ENCODE assay signal across 1 cellular context in the genomic region with DNA sequence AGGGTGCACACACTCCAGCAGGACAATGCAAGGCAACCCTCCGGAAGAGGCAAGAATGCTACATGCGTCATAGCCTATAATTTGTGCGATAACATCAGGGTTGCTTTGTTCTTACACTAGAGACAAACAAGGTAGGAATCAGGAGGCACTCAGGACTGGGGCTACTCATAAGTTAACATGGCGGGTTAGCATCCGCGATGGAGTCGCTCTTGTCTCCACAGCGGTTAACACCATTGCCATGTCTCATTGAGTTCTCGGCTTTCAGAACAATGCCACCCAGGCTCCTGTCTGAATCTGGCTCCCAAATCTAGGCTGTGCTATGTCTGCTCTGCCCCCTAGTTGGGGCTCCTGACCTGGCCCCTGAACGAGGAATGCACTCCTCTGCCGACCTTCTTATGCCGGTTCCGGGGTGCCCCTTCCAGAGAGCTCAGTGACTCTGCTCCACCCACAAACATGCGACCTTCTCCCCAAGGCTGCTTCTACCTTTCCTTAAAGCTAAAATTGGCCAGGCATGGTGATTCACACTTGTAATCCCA.
TF ChIP-seq lines count a peak whose summit lies in the region.

No MANE protein-coding gene starts in this region.

TF ChIP-seq in K562, 482 proteins besides CTCF, POLR2A, EP300 and RAD21 (continued from another document and continues in another):
- TF ChIP-seq, protein P1, sequence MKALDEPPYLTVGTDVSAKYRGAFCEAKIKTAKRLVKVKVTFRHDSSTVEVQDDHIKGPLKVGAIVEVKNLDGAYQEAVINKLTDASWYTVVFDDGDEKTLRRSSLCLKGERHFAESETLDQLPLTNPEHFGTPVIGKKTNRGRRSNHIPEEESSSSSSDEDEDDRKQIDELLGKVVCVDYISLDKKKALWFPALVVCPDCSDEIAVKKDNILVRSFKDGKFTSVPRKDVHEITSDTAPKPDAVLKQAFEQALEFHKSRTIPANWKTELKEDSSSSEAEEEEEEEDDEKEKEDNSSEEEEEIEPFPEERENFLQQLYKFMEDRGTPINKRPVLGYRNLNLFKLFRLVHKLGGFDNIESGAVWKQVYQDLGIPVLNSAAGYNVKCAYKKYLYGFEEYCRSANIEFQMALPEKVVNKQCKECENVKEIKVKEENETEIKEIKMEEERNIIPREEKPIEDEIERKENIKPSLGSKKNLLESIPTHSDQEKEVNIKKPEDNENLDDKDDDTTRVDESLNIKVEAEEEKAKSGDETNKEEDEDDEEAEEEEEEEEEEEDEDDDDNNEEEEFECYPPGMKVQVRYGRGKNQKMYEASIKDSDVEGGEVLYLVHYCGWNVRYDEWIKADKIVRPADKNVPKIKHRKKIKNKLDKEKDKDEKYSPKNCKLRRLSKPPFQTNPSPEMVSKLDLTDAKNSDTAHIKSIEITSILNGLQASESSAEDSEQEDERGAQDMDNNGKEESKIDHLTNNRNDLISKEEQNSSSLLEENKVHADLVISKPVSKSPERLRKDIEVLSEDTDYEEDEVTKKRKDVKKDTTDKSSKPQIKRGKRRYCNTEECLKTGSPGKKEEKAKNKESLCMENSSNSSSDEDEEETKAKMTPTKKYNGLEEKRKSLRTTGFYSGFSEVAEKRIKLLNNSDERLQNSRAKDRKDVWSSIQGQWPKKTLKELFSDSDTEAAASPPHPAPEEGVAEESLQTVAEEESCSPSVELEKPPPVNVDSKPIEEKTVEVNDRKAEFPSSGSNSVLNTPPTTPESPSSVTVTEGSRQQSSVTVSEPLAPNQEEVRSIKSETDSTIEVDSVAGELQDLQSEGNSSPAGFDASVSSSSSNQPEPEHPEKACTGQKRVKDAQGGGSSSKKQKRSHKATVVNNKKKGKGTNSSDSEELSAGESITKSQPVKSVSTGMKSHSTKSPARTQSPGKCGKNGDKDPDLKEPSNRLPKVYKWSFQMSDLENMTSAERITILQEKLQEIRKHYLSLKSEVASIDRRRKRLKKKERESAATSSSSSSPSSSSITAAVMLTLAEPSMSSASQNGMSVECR (CRISPR knock-in tag; IDR thresholded peaks at IDR 0.05), result no peak
- TF ChIP-seq, protein P2, sequence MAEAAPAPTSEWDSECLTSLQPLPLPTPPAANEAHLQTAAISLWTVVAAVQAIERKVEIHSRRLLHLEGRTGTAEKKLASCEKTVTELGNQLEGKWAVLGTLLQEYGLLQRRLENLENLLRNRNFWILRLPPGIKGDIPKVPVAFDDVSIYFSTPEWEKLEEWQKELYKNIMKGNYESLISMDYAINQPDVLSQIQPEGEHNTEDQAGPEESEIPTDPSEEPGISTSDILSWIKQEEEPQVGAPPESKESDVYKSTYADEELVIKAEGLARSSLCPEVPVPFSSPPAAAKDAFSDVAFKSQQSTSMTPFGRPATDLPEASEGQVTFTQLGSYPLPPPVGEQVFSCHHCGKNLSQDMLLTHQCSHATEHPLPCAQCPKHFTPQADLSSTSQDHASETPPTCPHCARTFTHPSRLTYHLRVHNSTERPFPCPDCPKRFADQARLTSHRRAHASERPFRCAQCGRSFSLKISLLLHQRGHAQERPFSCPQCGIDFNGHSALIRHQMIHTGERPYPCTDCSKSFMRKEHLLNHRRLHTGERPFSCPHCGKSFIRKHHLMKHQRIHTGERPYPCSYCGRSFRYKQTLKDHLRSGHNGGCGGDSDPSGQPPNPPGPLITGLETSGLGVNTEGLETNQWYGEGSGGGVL (CRISPR knock-in tag; IDR thresholded peaks at IDR 0.05), result no peak
- TF ChIP-seq ZNF766 (CRISPR knock-in tag; conservative IDR thresholded peaks at IDR 0.05) (peak; percentile 64; the same call in 1 of the 2 replicates), BCL6 (CRISPR knock-in tag; IDR thresholded peaks at IDR 0.05) (peak; percentile 79; the same call in 1 of the 2 replicates), ZNF589 (CRISPR knock-in tag; IDR thresholded peaks at IDR 0.05; ENCODE audit: low read depth) (peak; percentile 90), ZNF175 (CRISPR knock-in tag; IDR thresholded peaks at IDR 0.05; ENCODE audit: low read depth) (peak; percentile 97), KLF6 (CRISPR knock-in tag; IDR thresholded peaks at IDR 0.05; ENCODE audit: borderline replicate concordance) (peak; percentile 52; the same call in 1 of the 2 replicates), SAFB (IDR thresholded peaks at IDR 0.05; ENCODE audit: borderline replicate concordance, low read depth, low read length) (no peak), KAT8 (IDR thresholded peaks at IDR 0.05; ENCODE audit: low read depth) (no peak), SOX6 (IDR thresholded peaks at IDR 0.05) (peak; percentile 69; the same call in 1 of the 2 replicates), ZNF431 (CRISPR knock-in tag; IDR thresholded peaks at IDR 0.05) (no peak), ZNF584 (CRISPR knock-in tag; IDR thresholded peaks at IDR 0.05; ENCODE audit: low read depth) (peak; percentile 93), MYNN (IDR thresholded peaks at IDR 0.05) (no peak), MYNN (CRISPR knock-in tag; IDR thresholded peaks at IDR 0.05) (no peak), NR2C2 (CRISPR knock-in tag; IDR thresholded peaks at IDR 0.05) (no peak), NR2C2 (tag; IDR thresholded peaks at IDR 0.05) (0 out of 2 replicates have a peak, but pooled peaks have one; percentile 18), POU5F1 (IDR thresholded peaks at IDR 0.05; ENCODE audit: borderline replicate concordance, low read depth, low read length, partially characterized antibody) (no peak), BACH1 (tag; IDR thresholded peaks at IDR 0.05) (peak; percentile 68; the same call in 1 of the 2 replicates), SMAD4 (CRISPR knock-in tag; conservative IDR thresholded peaks at IDR 0.05) (no peak), FOXK2 (conservative IDR thresholded peaks at IDR 0.05 in 1 of 2, IDR thresholded peaks at IDR 0.05 in 1 of 2; ENCODE audit: low read depth in 2 of 2) (no peak), ZNF197 (CRISPR knock-in tag; IDR thresholded peaks at IDR 0.05; ENCODE audit: low read depth) (peak; percentile 81), NR4A1 (CRISPR knock-in tag; IDR thresholded peaks at IDR 0.05) (no peak), NR4A1 (tag; IDR thresholded peaks at IDR 0.05) (peak; percentile 45; the same call in 1 of the 2 replicates)
- TF ChIP-seq, protein P3, sequence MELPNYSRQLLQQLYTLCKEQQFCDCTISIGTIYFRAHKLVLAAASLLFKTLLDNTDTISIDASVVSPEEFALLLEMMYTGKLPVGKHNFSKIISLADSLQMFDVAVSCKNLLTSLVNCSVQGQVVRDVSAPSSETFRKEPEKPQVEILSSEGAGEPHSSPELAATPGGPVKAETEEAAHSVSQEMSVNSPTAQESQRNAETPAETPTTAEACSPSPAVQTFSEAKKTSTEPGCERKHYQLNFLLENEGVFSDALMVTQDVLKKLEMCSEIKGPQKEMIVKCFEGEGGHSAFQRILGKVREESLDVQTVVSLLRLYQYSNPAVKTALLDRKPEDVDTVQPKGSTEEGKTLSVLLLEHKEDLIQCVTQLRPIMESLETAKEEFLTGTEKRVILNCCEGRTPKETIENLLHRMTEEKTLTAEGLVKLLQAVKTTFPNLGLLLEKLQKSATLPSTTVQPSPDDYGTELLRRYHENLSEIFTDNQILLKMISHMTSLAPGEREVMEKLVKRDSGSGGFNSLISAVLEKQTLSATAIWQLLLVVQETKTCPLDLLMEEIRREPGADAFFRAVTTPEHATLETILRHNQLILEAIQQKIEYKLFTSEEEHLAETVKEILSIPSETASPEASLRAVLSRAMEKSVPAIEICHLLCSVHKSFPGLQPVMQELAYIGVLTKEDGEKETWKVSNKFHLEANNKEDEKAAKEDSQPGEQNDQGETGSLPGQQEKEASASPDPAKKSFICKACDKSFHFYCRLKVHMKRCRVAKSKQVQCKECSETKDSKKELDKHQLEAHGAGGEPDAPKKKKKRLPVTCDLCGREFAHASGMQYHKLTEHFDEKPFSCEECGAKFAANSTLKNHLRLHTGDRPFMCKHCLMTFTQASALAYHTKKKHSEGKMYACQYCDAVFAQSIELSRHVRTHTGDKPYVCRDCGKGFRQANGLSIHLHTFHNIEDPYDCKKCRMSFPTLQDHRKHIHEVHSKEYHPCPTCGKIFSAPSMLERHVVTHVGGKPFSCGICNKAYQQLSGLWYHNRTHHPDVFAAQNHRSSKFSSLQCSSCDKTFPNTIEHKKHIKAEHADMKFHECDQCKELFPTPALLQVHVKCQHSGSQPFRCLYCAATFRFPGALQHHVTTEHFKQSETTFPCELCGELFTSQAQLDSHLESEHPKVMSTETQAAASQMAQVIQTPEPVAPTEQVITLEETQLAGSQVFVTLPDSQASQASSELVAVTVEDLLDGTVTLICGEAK (IDR thresholded peaks at IDR 0.05), result no peak
- TF ChIP-seq, protein P3 (CRISPR knock-in tag; IDR thresholded peaks at IDR 0.05), result no peak
- TF ChIP-seq, protein P4, sequence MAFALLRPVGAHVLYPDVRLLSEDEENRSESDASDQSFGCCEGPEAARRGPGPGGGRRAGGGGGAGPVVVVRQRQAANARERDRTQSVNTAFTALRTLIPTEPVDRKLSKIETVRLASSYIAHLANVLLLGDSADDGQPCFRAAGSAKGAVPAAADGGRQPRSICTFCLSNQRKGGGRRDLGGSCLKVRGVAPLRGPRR (CRISPR knock-in tag; IDR thresholded peaks at IDR 0.05), result no peak
- TF ChIP-seq, protein P5, sequence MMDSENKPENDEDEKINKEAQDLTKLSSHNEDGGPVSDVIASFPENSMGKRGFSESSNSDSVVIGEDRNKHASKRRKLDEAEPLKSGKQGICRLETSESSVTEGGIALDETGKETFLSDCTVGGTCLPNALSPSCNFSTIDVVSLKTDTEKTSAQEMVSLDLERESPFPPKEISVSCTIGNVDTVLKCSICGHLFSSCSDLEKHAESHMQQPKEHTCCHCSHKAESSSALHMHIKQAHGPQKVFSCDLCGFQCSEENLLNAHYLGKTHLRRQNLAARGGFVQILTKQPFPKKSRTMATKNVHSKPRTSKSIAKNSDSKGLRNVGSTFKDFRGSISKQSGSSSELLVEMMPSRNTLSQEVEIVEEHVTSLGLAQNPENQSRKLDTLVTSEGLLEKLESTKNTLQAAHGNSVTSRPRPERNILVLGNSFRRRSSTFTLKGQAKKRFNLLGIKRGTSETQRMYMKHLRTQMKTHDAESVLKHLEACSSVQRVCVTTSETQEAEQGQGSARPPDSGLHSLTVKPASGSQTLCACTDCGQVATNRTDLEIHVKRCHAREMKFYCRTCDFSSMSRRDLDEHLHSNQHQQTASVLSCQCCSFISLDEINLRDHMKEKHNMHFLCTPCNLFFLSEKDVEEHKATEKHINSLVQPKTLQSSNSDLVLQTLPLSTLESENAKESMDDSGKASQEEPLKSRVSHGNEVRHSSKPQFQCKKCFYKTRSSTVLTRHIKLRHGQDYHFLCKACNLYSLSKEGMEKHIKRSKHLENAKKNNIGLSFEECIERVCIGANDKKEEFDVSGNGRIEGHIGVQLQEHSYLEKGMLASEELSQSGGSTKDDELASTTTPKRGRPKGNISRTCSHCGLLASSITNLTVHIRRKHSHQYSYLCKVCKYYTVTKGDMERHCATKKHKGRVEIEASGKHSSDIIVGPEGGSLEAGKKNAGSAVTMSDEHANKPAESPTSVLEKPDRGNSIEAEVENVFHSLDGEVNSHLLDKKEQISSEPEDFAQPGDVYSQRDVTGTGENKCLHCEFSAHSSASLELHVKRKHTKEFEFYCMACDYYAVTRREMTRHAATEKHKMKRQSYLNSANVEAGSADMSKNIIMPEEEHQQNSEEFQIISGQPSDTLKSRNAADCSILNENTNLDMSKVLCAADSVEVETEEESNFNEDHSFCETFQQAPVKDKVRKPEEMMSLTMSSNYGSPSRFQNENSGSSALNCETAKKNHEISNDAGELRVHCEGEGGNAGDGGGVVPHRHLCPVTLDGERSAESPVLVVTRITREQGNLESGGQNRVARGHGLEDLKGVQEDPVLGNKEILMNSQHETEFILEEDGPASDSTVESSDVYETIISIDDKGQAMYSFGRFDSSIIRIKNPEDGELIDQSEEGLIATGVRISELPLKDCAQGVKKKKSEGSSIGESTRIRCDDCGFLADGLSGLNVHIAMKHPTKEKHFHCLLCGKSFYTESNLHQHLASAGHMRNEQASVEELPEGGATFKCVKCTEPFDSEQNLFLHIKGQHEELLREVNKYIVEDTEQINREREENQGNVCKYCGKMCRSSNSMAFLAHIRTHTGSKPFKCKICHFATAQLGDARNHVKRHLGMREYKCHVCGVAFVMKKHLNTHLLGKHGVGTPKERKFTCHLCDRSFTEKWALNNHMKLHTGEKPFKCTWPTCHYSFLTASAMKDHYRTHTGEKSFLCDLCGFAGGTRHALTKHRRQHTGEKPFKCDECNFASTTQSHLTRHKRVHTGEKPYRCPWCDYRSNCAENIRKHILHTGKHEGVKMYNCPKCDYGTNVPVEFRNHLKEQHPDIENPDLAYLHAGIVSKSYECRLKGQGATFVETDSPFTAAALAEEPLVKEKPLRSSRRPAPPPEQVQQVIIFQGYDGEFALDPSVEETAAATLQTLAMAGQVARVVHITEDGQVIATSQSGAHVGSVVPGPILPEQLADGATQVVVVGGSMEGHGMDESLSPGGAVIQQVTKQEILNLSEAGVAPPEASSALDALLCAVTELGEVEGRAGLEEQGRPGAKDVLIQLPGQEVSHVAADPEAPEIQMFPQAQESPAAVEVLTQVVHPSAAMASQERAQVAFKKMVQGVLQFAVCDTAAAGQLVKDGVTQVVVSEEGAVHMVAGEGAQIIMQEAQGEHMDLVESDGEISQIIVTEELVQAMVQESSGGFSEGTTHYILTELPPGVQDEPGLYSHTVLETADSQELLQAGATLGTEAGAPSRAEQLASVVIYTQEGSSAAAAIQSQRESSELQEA (IDR thresholded peaks at IDR 0.05; ENCODE audit: low read depth), result no peak
- TF ChIP-seq, protein P6, sequence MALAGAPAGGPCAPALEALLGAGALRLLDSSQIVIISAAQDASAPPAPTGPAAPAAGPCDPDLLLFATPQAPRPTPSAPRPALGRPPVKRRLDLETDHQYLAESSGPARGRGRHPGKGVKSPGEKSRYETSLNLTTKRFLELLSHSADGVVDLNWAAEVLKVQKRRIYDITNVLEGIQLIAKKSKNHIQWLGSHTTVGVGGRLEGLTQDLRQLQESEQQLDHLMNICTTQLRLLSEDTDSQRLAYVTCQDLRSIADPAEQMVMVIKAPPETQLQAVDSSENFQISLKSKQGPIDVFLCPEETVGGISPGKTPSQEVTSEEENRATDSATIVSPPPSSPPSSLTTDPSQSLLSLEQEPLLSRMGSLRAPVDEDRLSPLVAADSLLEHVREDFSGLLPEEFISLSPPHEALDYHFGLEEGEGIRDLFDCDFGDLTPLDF (CRISPR knock-in tag; IDR thresholded peaks at IDR 0.05), result no peak
